ENCODE assay signal across 27 cellular contexts in the genomic region with DNA sequence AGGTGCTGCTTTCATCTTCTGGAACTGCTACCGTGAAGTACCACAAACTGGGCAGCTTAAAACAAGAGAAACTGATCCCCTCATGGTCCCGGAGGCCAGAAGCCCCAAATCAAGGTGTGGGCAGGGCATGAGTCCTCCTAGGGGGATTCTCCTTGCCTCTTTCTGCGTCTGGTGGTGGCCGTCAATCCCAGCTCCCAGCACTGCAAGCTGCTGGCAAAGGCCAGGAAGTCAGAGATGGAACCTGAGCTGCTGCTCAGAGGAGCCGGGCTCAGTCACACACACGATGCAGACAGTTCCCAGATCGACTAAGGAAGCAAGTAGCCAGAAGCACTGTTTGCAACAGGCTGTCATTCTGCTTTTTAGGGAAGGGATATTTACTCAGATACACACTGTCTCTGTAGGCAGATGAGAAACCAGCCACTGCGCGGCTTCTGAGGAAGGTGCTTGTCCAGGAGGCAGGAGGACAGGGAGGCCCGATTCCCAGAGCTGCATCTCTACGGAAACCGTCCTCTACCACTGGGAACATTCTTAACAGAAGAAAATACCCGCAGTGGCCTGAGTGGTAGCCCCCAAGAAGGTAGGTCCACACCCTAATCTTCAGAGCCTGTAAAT. TPM values are rescaled to one million over a fixed set of nuclear protein-coding genes. Genes with fewer than 3 reads are reported as not detected.
"Had no signal": no experiment of that assay in that cellular context is flagged by ENCODE, and none has a peak within 500 bp of the region (broad histone marks: within the 10 kb centered on the region; RNA-seq: fewer than 3 reads in every experiment).

No MANE protein-coding gene starts in this region.

- H3K4me3 Mint-ChIP-seq: nephron progenitor cell; stimulated activated memory B cell treated with anti-CD40 and anti-IgM and Interleukin-4, amounts not matched to agents 10 μg/mL and 1 μg/mL and 100 μg/mL, for 72 hours; stimulated activated naive CD8-positive, alpha-beta T cell treated with anti-CD3 and anti-CD28 coated beads, Interleukin-15, Interleukin-2, amounts not matched to agents 100 ng/mL and 50 ng/mL, for 24 hours had no signal

- H3K36me3 Mint-ChIP-seq: stimulated activated memory B cell treated with anti-CD40 and anti-IgM and Interleukin-4, amounts not matched to agents 10 μg/mL and 1 μg/mL and 100 μg/mL, for 72 hours had no signal

- DNase-seq: effector memory CD4-positive, alpha-beta T cell; gastrocnemius medialis; heart right ventricle; left ventricle myocardium inferior; mesenchymal stem cell; midbrain; nephron progenitor cell; retina; spleen; stimulated activated CD4-positive, alpha-beta T cell treated with anti-CD3 and anti-CD28 coated beads, Interleukin-15, amount 100 ng/mL, for 24 hours; stimulated activated CD4-positive, alpha-beta T cell treated with anti-CD3 and anti-CD28 coated beads, Interleukin-1b, Interleukin-23, amount 100 ng/mL, for 48 hours; stimulated activated CD4-positive, alpha-beta T cell treated with anti-CD3 and anti-CD28 coated beads, Interleukin-4, amount 100 ng/mL, for 24 hours; tibial artery; upper lobe of left lung; uterus had no signal

- H3K9me3 ChIP-seq: esophagus muscularis mucosa, gastrocnemius medialis, heart right ventricle, left ventricle myocardium inferior, neutrophil, psoas muscle, spleen, tibial artery, upper lobe of left lung, uterus had no signal

- H3K4me1 ChIP-seq: esophagus muscularis mucosa, gastrocnemius medialis, heart right ventricle, left ventricle myocardium inferior, psoas muscle, tibial artery, upper lobe of left lung, uterus had no signal

- H3K27ac ChIP-seq: epithelial cell of prostate, esophagus muscularis mucosa, gastrocnemius medialis, heart right ventricle, left ventricle myocardium inferior, neutrophil, psoas muscle, spleen, tibial artery, upper lobe of left lung, uterus had no signal

- ATAC-seq: gastrocnemius medialis; heart right ventricle; psoas muscle; sciatic nerve; stimulated activated memory B cell treated with anti-CD40 and anti-IgM and Interleukin-4, amounts not matched to agents 10 μg/mL and 1 μg/mL and 100 μg/mL, for 72 hours had no signal

- H3K27ac Mint-ChIP-seq: nephron progenitor cell; stimulated activated memory B cell treated with anti-CD40 and anti-IgM and Interleukin-4, amounts not matched to agents 10 μg/mL and 1 μg/mL and 100 μg/mL, for 72 hours; stimulated activated naive CD8-positive, alpha-beta T cell treated with anti-CD3 and anti-CD28 coated beads, Interleukin-15, Interleukin-2, amounts not matched to agents 100 ng/mL and 50 ng/mL, for 24 hours had no signal

- H3K36me3 ChIP-seq: esophagus muscularis mucosa, gastrocnemius medialis, heart right ventricle, left ventricle myocardium inferior, neutrophil, spleen, tibial artery, upper lobe of left lung, uterus had no signal

- H3K9me3 Mint-ChIP-seq: nephron progenitor cell; stimulated activated memory B cell treated with anti-CD40 and anti-IgM and Interleukin-4, amounts not matched to agents 10 μg/mL and 1 μg/mL and 100 μg/mL, for 72 hours; stimulated activated naive CD8-positive, alpha-beta T cell treated with anti-CD3 and anti-CD28 coated beads, Interleukin-15, Interleukin-2, amounts not matched to agents 100 ng/mL and 50 ng/mL, for 24 hours had no signal

- H3K4me3 ChIP-seq: esophagus muscularis mucosa, gastrocnemius medialis, heart right ventricle, left ventricle myocardium inferior, lung, psoas muscle, spleen, tibial artery, upper lobe of left lung, uterus had no signal

- H3K27me3 ChIP-seq: uterus had no signal

RNA-seq across cellular contexts. Expression of a gene that starts 15.5 kb away (rescaled TPM):
- total RNA-seq: esophagus muscularis mucosa, fibroblast of villous mesenchyme, gastrocnemius medialis, heart right ventricle, left ventricle myocardium inferior, lung, osteoblast, psoas muscle, sciatic nerve, skeletal muscle tissue, spleen, upper lobe of left lung, uterus had no signal
- polyA plus RNA-seq: keratinocyte, lung, psoas muscle, spleen had no signal

RNA-seq across cellular contexts. Expression of a gene that starts 38.8 kb away (rescaled TPM):
- total RNA-seq: skeletal muscle tissue had no signal
- polyA plus RNA-seq: keratinocyte had no signal
